Comparison of ENCODE assay signal across 15 cellular contexts in the genomic region with DNA sequence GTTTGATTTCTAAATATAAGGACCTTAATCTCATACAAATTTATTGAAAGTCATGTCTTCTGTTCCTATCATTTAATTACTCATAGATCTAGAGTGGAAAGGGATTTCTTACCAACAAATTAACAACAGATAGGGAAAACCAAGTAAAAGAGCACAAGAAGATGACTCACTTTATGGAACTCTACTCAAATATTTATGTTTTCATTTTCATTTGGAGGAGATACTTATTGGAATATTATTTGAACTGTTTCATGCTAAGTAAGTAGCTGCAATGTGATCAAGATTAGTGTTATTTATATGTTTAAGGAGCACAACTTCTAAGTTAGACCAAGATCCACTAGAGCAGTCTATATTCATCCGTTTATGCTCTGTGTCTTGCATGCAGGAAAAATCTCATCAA. TPM values are rescaled to one million over a fixed set of nuclear protein-coding genes. Genes with fewer than 3 reads are reported as not detected.
DNase-seq lines count a peak whose midpoint lies in the region; ATAC-seq and TF ChIP-seq lines count a peak whose summit lies in the region.
"Had no signal": no experiment of that assay in that cellular context is flagged by ENCODE, and none has a peak within 500 bp of the region (broad histone marks: within the 10 kb centered on the region; RNA-seq: fewer than 3 reads in every experiment).

No MANE protein-coding gene starts in this region.

- no peaks in the 10 kb centered on the region for H3K79me2 ChIP-seq in PC-3 (ENCODE audit: low read length)

- POLR2A ChIA-PET in PC-3 (lab: Charles Lee; ENCODE audit: unreplicated experiment): no interaction called here

- DNase-seq in GM03348 (ENCODE audit: low spot score) (peak; percentile 29), PC-3 (peak; percentile 11), fibroblast of villous mesenchyme (ENCODE audit: low read depth) (peak; percentile 7), NCI-H1436 treated with DMSO at 0.1 percent for 48 hours (lab: John Stamatoyannopoulos, UW) (no peak), RPMI8226 (no peak), left cardiac atrium (no peak)
- DNase-seq: AML-193; Caco-2; CD4-positive, alpha-beta T cell; GOT3; H7 had no signal

- H3K27ac ChIP-seq in PC-3 (ENCODE audit: low read length): no peak overlapping the region
- H3K27ac ChIP-seq: C4-2B had no signal

- H4K20me1 ChIP-seq in PC-3 (ENCODE audit: low read length): no peaks in the 10 kb centered on the region

- H3K4me1 ChIP-seq in PC-3 (ENCODE audit: insufficient read depth, low read length): peaks cover 33% of the 10 kb centered on the region
- H3K4me1 ChIP-seq: Caco-2 had no signal

- intact Hi-C loops in PC-3 (cut with micrococcal nuclease): no loop called here
- intact Hi-C loops in left cardiac atrium (cut with DNase I): no loop called here

- CTCF ChIA-PET in PC-3 (lab: Charles Lee): no interaction called here

- no peak overlapping the region for H3K9ac ChIP-seq in PC-3 (ENCODE audit: low read length)

- 0 out of 2 replicates have a peak, but pooled peaks cover 4% of the 10 kb centered on the region for H3K36me3 ChIP-seq in PC-3 (ENCODE audit: low read depth, low read length)

- no peak overlapping the region for H3K4me2 ChIP-seq in PC-3 (ENCODE audit: low read length)

- BruUV-seq in PC-3 (replicated peaks; lab: Mats Ljungman, UMichigan): no TSS peak

- no peaks in the 10 kb centered on the region for H3K27me3 ChIP-seq in PC-3 (ENCODE audit: low read length)

- no peaks in the 10 kb centered on the region for H3K9me2 ChIP-seq in PC-3 (replicated peaks; ENCODE audit: low read length)

- TF ChIP-seq CTCF in PC-3 (conservative IDR thresholded peaks at IDR 0.05; ENCODE audit: low read depth, low read length) (no peak), fibroblast of villous mesenchyme (IDR thresholded peaks at IDR 0.05; ENCODE audit: insufficient read depth, low read depth, low read length) (no peak)

- H3K4me3 ChIP-seq in PC-3 (ENCODE audit: low read length): no peak overlapping the region
- no peak overlapping the region for H3K4me3 ChIP-seq in fibroblast of villous mesenchyme (ENCODE audit: low read depth, low read length)
- H3K4me3 ChIP-seq: K562 had no signal

- H3F3A ChIP-seq in PC-3 (ENCODE audit: low read length, unreplicated experiment): no peaks in the 10 kb centered on the region

- H2AFZ ChIP-seq in PC-3 (ENCODE audit: low read length): no peak overlapping the region

- H3K9me3 ChIP-seq in PC-3 (ENCODE audit: low read length): no peaks in the 10 kb centered on the region
- H3K9me3 ChIP-seq: Caco-2 had no signal

- ATAC-seq in PC-3: peak; percentile 52
- ATAC-seq in GM21381 (IDR thresholded peaks at IDR 0.05; ENCODE audit: unreplicated experiment): no peak
- no peak for ATAC-seq in left cardiac atrium
- ATAC-seq: K562 had no signal

RNA-seq across cellular contexts. Expression of a gene that starts 1.3 kb away (rescaled TPM):
- total RNA-seq in PC-3 (2014; rRNA removed): not detected in 2 replicates
- total RNA-seq in fibroblast of villous mesenchyme: not detected in 2 replicates
- total RNA-seq in left cardiac atrium: not detected
- total RNA-seq: Caco-2; CD4-positive, alpha-beta T cell; H7; HT-29; K562 had no signal

RNA-seq across cellular contexts. Expression of a gene that starts 27.6 kb away (rescaled TPM):
- total RNA-seq in PC-3 (2014; rRNA removed) (30.9 and 43.4 TPM in 2 replicates), fibroblast of villous mesenchyme (17.7 and 18.7 TPM in 2 replicates), left cardiac atrium (10 to 100 TPM; 35.7 to 39.5 TPM)

Comparison
In these comparisons a context has a peak if more than half of its experiments do, and no peak if none do; other contexts are left out.
1. DNase-seq: peak in GM03348 (single experiment), PC-3 (single experiment) and fibroblast of villous mesenchyme (single experiment); none in NCI-H1436 treated with DMSO at 0.1 percent for 48 hours (single experiment), RPMI8226 (single experiment) and left cardiac atrium (single experiment).